Comparison of ENCODE assay signal across 1 cellular context in the genomic region with DNA sequence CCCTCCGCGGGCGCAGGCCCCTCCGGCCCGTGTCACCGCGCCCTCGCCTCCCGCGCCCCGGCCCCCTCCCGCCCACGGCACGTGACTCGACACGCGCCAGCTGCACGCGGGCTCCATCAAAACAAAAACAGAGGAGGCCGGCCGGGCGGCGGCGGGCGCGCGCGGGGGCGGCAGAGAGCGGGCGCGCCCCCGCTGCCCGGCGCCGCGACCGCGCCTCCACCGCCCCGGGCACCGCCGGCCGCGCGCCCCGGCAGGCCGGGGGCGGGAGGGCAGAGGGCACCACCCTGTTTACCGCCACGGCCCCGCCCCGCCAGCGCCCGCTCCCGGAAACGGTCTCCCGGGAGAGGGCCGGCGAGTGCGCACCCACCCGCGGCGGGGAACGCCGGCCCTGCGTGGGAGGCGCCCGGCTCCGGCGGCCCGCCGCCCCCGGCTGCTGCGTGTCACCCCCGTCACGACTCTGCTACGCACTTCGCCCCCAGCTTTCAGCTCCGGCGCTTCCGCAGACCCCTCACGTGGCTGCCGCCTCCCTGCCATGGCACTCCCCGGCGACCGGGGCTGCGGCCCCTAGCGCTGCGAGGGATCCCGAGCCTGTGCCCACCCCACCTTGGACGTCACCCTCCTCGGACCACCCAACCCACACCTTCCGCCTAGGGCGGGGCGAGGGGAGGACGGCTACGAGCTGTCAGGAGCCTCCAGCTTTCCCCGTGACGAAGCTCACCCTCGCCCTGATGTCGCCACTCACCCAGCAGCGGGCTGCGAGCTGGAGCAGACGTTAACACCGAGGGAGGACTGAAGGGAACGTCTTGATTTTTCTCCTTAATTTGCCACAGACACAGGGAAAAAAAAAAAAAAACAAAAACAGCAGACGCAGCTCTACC.
TF ChIP-seq lines count a peak whose summit lies in the region.

No MANE protein-coding gene starts in this region.

TF ChIP-seq in GM12878, 131 proteins besides CTCF, POLR2A, EP300 and RAD21 (continued from another document and continues in another):
- TF ChIP-seq, protein P1, sequence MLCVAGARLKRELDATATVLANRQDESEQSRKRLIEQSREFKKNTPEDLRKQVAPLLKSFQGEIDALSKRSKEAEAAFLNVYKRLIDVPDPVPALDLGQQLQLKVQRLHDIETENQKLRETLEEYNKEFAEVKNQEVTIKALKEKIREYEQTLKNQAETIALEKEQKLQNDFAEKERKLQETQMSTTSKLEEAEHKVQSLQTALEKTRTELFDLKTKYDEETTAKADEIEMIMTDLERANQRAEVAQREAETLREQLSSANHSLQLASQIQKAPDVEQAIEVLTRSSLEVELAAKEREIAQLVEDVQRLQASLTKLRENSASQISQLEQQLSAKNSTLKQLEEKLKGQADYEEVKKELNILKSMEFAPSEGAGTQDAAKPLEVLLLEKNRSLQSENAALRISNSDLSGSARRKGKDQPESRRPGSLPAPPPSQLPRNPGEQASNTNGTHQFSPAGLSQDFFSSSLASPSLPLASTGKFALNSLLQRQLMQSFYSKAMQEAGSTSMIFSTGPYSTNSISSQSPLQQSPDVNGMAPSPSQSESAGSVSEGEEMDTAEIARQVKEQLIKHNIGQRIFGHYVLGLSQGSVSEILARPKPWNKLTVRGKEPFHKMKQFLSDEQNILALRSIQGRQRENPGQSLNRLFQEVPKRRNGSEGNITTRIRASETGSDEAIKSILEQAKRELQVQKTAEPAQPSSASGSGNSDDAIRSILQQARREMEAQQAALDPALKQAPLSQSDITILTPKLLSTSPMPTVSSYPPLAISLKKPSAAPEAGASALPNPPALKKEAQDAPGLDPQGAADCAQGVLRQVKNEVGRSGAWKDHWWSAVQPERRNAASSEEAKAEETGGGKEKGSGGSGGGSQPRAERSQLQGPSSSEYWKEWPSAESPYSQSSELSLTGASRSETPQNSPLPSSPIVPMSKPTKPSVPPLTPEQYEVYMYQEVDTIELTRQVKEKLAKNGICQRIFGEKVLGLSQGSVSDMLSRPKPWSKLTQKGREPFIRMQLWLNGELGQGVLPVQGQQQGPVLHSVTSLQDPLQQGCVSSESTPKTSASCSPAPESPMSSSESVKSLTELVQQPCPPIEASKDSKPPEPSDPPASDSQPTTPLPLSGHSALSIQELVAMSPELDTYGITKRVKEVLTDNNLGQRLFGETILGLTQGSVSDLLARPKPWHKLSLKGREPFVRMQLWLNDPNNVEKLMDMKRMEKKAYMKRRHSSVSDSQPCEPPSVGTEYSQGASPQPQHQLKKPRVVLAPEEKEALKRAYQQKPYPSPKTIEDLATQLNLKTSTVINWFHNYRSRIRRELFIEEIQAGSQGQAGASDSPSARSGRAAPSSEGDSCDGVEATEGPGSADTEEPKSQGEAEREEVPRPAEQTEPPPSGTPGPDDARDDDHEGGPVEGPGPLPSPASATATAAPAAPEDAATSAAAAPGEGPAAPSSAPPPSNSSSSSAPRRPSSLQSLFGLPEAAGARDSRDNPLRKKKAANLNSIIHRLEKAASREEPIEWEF (IDR thresholded peaks at IDR 0.05; ENCODE audit: insufficient replicate concordance, low read depth, low read length), result no peak
- TF ChIP-seq SUPT20H (IDR thresholded peaks at IDR 0.05; ENCODE audit: borderline replicate concordance, control insufficient read depth, low read depth, low read length) (no peak), ATF7 (IDR thresholded peaks at IDR 0.05; ENCODE audit: low read depth) (no peak), FOXM1 (IDR thresholded peaks at IDR 0.05; ENCODE audit: low read depth, low read length) (no peak), ATF2 (IDR thresholded peaks at IDR 0.05; ENCODE audit: low read length) (no peak), SP1 (IDR thresholded peaks at IDR 0.05; ENCODE audit: low read depth, low read length) (no peak), JUNB (IDR thresholded peaks at IDR 0.05) (no peak), SREBF1 (IDR thresholded peaks at IDR 0.05; ENCODE audit: low read length) (no peak), MTA2 (IDR thresholded peaks at IDR 0.05; ENCODE audit: low read depth) (0 out of 2 replicates have a peak, but pooled peaks have one; percentile 11), RB1 (IDR thresholded peaks at IDR 0.05; ENCODE audit: borderline replicate concordance) (no peak; the same call in 1 of the 2 replicates), BCL11A (IDR thresholded peaks at IDR 0.05; ENCODE audit: low read depth, low read length) (no peak), SRF (IDR thresholded peaks at IDR 0.05; ENCODE audit: low read depth in 2 of 2, low read length in 2 of 2) (no peak), RBBP5 (conservative IDR thresholded peaks at IDR 0.05) (no peak), MEF2A (IDR thresholded peaks at IDR 0.05; ENCODE audit: insufficient read depth, low read depth, low read length) (0 out of 2 replicates have a peak, but pooled peaks have one; percentile 26), HSF1 (IDR thresholded peaks at IDR 0.05; ENCODE audit: low read depth, low read length) (no peak), SMAD1 (IDR thresholded peaks at IDR 0.05; ENCODE audit: low read depth, partially characterized antibody) (peak; percentile 76), POLR2AphosphoS2 (IDR thresholded peaks at IDR 0.05; ENCODE audit: low read depth, low read length) (peak; percentile 76; the same call in 1 of the 2 replicates), CHD2 (IDR thresholded peaks at IDR 0.05; ENCODE audit: borderline replicate concordance, low read depth, low read length) (no peak; the same call in 1 of the 2 replicates), SREBF2 (IDR thresholded peaks at IDR 0.05; ENCODE audit: low read length) (no peak), PAX8 (IDR thresholded peaks at IDR 0.05) (no peak), BACH1 (IDR thresholded peaks at IDR 0.05; ENCODE audit: borderline replicate concordance) (peak; percentile 98), CREM (IDR thresholded peaks at IDR 0.05; ENCODE audit: low read depth) (peak; percentile 54), TBL1XR1 (IDR thresholded peaks at IDR 0.05; ENCODE audit: low read depth, low read length) (no peak), E2F8 (IDR thresholded peaks at IDR 0.05; ENCODE audit: low read depth, partially characterized antibody) (no peak), BHLHE40 (IDR thresholded peaks at IDR 0.05; ENCODE audit: borderline replicate concordance in 1 of 2, low read depth in 2 of 2, low read length in 1 of 2) (peak; percentile 87 to 96; a peak in 3 of 4 replicates), LARP7 (IDR thresholded peaks at IDR 0.05) (peak; percentile 94), MLLT1 (IDR thresholded peaks at IDR 0.05) (peak; percentile 85), HDGF (IDR thresholded peaks at IDR 0.05) (peak; percentile 88), CEBPZ (IDR thresholded peaks at IDR 0.05; ENCODE audit: low read depth, low read length) (no peak), MXI1 (IDR thresholded peaks at IDR 0.05; ENCODE audit: low read depth, low read length) (peak; percentile 78), ZSCAN29 (IDR thresholded peaks at IDR 0.05) (0 out of 2 replicates have a peak, but pooled peaks have one; percentile 61), NFXL1 (IDR thresholded peaks at IDR 0.05; ENCODE audit: borderline replicate concordance) (peak; percentile 67; the same call in 1 of the 2 replicates), ZZZ3 (IDR thresholded peaks at IDR 0.05; ENCODE audit: control insufficient read depth, insufficient read length, low read depth) (no peak), RELA (IDR thresholded peaks at IDR 0.05; ENCODE audit: borderline replicate concordance, partially characterized antibody) (peak; percentile 48), NFIC (IDR thresholded peaks at IDR 0.05; ENCODE audit: low read depth, low read length) (no peak), NR2F1 (conservative IDR thresholded peaks at IDR 0.05) (peak; percentile 97), MYC (IDR thresholded peaks at IDR 0.05; ENCODE audit: insufficient read depth, insufficient read length, insufficient replicate concordance, low read length, severe bottlenecking) (no peak)
- TF ChIP-seq, protein P2, sequence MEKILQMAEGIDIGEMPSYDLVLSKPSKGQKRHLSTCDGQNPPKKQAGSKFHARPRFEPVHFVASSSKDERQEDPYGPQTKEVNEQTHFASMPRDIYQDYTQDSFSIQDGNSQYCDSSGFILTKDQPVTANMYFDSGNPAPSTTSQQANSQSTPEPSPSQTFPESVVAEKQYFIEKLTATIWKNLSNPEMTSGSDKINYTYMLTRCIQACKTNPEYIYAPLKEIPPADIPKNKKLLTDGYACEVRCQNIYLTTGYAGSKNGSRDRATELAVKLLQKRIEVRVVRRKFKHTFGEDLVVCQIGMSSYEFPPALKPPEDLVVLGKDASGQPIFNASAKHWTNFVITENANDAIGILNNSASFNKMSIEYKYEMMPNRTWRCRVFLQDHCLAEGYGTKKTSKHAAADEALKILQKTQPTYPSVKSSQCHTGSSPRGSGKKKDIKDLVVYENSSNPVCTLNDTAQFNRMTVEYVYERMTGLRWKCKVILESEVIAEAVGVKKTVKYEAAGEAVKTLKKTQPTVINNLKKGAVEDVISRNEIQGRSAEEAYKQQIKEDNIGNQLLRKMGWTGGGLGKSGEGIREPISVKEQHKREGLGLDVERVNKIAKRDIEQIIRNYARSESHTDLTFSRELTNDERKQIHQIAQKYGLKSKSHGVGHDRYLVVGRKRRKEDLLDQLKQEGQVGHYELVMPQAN (conservative IDR thresholded peaks at IDR 0.05), result peak; percentile 92
